ENCODE assay signal across 15 cellular contexts in the genomic region with DNA sequence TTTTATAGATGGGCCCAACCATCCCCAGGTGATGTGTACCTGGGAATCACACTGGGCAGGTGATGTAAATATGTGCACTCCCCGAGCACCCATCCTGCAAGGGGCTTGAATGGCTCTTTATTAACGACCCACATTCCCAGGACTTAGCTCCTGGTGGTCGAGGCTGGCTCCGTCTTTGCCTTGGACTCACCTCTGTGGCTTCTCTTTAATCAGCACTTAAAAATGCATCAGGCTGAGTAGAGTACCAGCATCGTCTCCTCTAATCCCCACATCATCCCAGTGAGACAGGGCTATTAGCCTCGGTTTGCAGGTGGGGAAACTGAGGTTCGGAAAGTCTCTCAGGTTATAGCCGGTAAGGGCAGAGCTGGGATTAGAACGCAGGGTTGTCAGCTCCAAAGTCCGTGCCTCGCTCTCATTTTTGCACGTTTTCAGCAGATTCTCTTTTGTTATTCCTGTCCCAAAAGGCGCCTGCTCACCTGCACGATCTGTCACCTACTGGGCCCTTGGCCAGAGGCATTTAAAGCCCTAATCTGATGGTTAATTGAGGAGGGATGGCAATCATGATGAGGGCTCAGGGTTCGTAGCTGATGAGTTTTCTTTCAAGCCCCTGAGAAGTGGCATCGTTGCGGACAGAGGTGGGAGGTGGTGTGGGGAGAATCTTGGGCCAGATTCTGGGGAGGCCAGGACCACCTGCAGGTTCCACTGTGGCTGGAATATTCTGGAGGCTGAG. TPM values are rescaled to one million over a fixed set of nuclear protein-coding genes. Genes with fewer than 3 reads are reported as not detected.
DNase-seq lines count a peak whose midpoint lies in the region; ATAC-seq and TF ChIP-seq lines count a peak whose summit lies in the region.
"Had no signal": no experiment of that assay in that cellular context is flagged by ENCODE, and none has a peak within 500 bp of the region (broad histone marks: within the 10 kb centered on the region; RNA-seq: fewer than 3 reads in every experiment).

No MANE protein-coding gene starts in this region.

- H3K4me3 ChIP-seq in Panc1 (ENCODE audit: low read depth in 2 of 2, low read length in 2 of 2) (no peak overlapping the region), dorsolateral prefrontal cortex (no peak overlapping the region), thyroid gland (replicated peaks in 1 of 3) (no peak overlapping the region), foreskin fibroblast (ENCODE audit: low read depth in 1 of 2, low read length in 2 of 2) (no peak overlapping the region), brain microvascular endothelial cell (ENCODE audit: low read depth, low read length) (no peak overlapping the region)
- H3K4me3 ChIP-seq: cardiac muscle cell had no signal

- H3K4me1 Mint-ChIP-seq in nephron progenitor cell, result peaks cover 93% of the 10 kb centered on the region

- no peaks in the 10 kb centered on the region for H3K9me3 Mint-ChIP-seq in nephron progenitor cell
- H3K9me3 Mint-ChIP-seq: activated T-cell treated with anti-CD3 and anti-CD28 coated beads, Interleukin-2, amount 50 U/mL, for 24 hours; IgD-negative memory B cell; memory B cell had no signal

- intact Hi-C loops in Panc1 (cut with micrococcal nuclease; ENCODE audit: unreplicated experiment), result no loop called here
- intact Hi-C loops in dorsolateral prefrontal cortex (cut with DNase I), result no loop called here
- intact Hi-C loops in thyroid gland (cut with DNase I), result no loop called here

- no peaks in the 10 kb centered on the region for H3K27me3 ChIP-seq in Panc1 (ENCODE audit: control insufficient read depth, insufficient read depth, low read length)
- no peaks in the 10 kb centered on the region for H3K27me3 ChIP-seq in dorsolateral prefrontal cortex
- H3K27me3 ChIP-seq in thyroid gland, result no peaks in the 10 kb centered on the region
- no peaks in the 10 kb centered on the region for H3K27me3 ChIP-seq in brain microvascular endothelial cell (replicated peaks)
- H3K27me3 ChIP-seq: cardiac muscle cell had no signal

- H3K27ac ChIP-seq in Panc1 (ENCODE audit: low read length), result peak overlapping the region; percentile 84
- H3K27ac ChIP-seq in dorsolateral prefrontal cortex, result peak overlapping the region in 31 of 59 donors; percentile 2 to 91 (median 84)
- H3K27ac ChIP-seq in thyroid gland, result peak overlapping the region in 2 of 3 donors; percentile 46 to 57
- no peak overlapping the region for H3K27ac ChIP-seq in brain microvascular endothelial cell
- H3K27ac ChIP-seq: cardiac muscle cell had no signal

- no peak for DNase-seq in Panc1 (ENCODE audit: low read depth, low spot score)
- DNase-seq in dorsolateral prefrontal cortex, result no peak
- DNase-seq in nephron progenitor cell, result no peak
- DNase-seq in thyroid gland, result no peak
- no peak for DNase-seq in foreskin fibroblast
- DNase-seq in brain microvascular endothelial cell, result no peak
- no peak for DNase-seq in OCI-M1 (lab: John Stamatoyannopoulos, UW)
- DNase-seq: activated CD4-positive, alpha-beta T cell treated with anti-CD3 and anti-CD28 coated beads for 36 hours; activated T-cell treated with anti-CD3 and anti-CD28 coated beads, Interleukin-2, amount 50 U/mL, for 24 hours; NCI-H446; SIG-M5 had no signal

- in situ Hi-C loops in Panc1 (cut with HindIII; ENCODE audit: low pct_unique_long_range_greater_than_20kb, low sequenced_read_pairs), result no loop called here
- in situ Hi-C loops in brain microvascular endothelial cell (cut with HindIII; ENCODE audit: low pct_ligation_motif_present, low sequenced_read_pairs), result no loop called here

- peak overlapping the region; percentile 42 for H3K27ac Mint-ChIP-seq in nephron progenitor cell
- H3K27ac Mint-ChIP-seq: activated CD4-positive, alpha-beta T cell treated with anti-CD3 and anti-CD28 coated beads for 36 hours; activated T-cell treated with anti-CD3 and anti-CD28 coated beads, Interleukin-2, amount 50 U/mL, for 24 hours; IgD-negative memory B cell; memory B cell had no signal

- TSS peak; percentile 21 for BruUV-seq in Panc1 (replicated peaks; lab: Mats Ljungman, UMichigan)

- TF ChIP-seq POLR2A in thyroid gland (IDR thresholded peaks at IDR 0.05), result no peak

- H3K27me3 Mint-ChIP-seq in nephron progenitor cell (ENCODE audit: low read depth, poor library complexity), result peaks cover 2% of the 10 kb centered on the region
- H3K27me3 Mint-ChIP-seq: activated CD4-positive, alpha-beta T cell treated with anti-CD3 and anti-CD28 coated beads for 36 hours; activated T-cell treated with anti-CD3 and anti-CD28 coated beads, Interleukin-2, amount 50 U/mL, for 24 hours; IgD-negative memory B cell had no signal

- TF ChIP-seq CTCF in Panc1 (IDR thresholded peaks at IDR 0.05) (no peak), dorsolateral prefrontal cortex (IDR thresholded peaks at IDR 0.05 in 54 of 56, conservative IDR thresholded peaks at IDR 0.05 in 2 of 56; ENCODE audit: low read depth in 1 of 56, partially characterized antibody in 56 of 56) (no peak), nephron progenitor cell (IDR thresholded peaks at IDR 0.05) (no peak), thyroid gland (IDR thresholded peaks at IDR 0.05) (no peak), foreskin fibroblast (IDR thresholded peaks at IDR 0.05; ENCODE audit: low read depth, low read length) (no peak), brain microvascular endothelial cell (IDR thresholded peaks at IDR 0.05; ENCODE audit: low read depth, low read length, missing control alignments) (no peak)

- H3K4me3 Mint-ChIP-seq in nephron progenitor cell, result peak overlapping the region; percentile 72
- H3K4me3 Mint-ChIP-seq: activated CD4-positive, alpha-beta T cell treated with anti-CD3 and anti-CD28 coated beads for 36 hours; activated T-cell treated with anti-CD3 and anti-CD28 coated beads, Interleukin-2, amount 50 U/mL, for 24 hours; memory B cell had no signal

- H3K36me3 Mint-ChIP-seq in nephron progenitor cell (ENCODE audit: low read depth), result no peaks in the 10 kb centered on the region
- H3K36me3 Mint-ChIP-seq: memory B cell had no signal

- POLR2A ChIA-PET in Panc1 (lab: Charles Lee), result no interaction called here

- H3K36me3 ChIP-seq in Panc1 (ENCODE audit: control insufficient read depth, insufficient read depth, low read length) (no peaks in the 10 kb centered on the region), thyroid gland (no peaks in the 10 kb centered on the region), brain microvascular endothelial cell (replicated peaks) (peaks cover 6% of the 10 kb centered on the region)
- H3K36me3 ChIP-seq: cardiac muscle cell had no signal

- peaks cover 95% of the 10 kb centered on the region for H3K4me1 ChIP-seq in Panc1 (ENCODE audit: control insufficient read depth, insufficient read depth, low read length)
- peaks cover 65 to 94% of the 10 kb centered on the region in 2 donors for H3K4me1 ChIP-seq in thyroid gland

- H3K9me3 ChIP-seq in Panc1 (ENCODE audit: control insufficient read depth, insufficient read depth, low read depth, low read length), result no peaks in the 10 kb centered on the region
- no peaks in the 10 kb centered on the region for H3K9me3 ChIP-seq in thyroid gland

- 80 to 84% methylated on average over 17 of the region's 17 CpGs for WGBS in thyroid gland, 2 donors

- no peak for ATAC-seq in Panc1
- ATAC-seq in GM21528 (IDR thresholded peaks at IDR 0.05; ENCODE audit: low FRiP score, unreplicated experiment), result no peak
- ATAC-seq: activated CD4-positive, alpha-beta T cell treated with anti-CD3 and anti-CD28 coated beads for 36 hours had no signal

- CTCF ChIA-PET in Panc1 (lab: Charles Lee), result no interaction called here

RNA-seq across cellular contexts. Expression of gene SPSB1, which starts 29.5 kb away (rescaled TPM):
- total RNA-seq in Panc1 (2021; ENCODE audit: unreplicated experiment) (73.7 TPM), dorsolateral prefrontal cortex (10 to 100 TPM in 80 of 120 experiments, 1 to 10 TPM in 40; 4.7 to 43.4 (median 12.2) TPM), thyroid gland (10 to 100 TPM; 30.5 to 65.0 (median 36.2) TPM)
- polyA plus RNA-seq in Panc1 (2012; ENCODE audit: insufficient read length), result 59.2 TPM
